Comparison of ENCODE assay signal across 1 cellular context in the genomic region with DNA sequence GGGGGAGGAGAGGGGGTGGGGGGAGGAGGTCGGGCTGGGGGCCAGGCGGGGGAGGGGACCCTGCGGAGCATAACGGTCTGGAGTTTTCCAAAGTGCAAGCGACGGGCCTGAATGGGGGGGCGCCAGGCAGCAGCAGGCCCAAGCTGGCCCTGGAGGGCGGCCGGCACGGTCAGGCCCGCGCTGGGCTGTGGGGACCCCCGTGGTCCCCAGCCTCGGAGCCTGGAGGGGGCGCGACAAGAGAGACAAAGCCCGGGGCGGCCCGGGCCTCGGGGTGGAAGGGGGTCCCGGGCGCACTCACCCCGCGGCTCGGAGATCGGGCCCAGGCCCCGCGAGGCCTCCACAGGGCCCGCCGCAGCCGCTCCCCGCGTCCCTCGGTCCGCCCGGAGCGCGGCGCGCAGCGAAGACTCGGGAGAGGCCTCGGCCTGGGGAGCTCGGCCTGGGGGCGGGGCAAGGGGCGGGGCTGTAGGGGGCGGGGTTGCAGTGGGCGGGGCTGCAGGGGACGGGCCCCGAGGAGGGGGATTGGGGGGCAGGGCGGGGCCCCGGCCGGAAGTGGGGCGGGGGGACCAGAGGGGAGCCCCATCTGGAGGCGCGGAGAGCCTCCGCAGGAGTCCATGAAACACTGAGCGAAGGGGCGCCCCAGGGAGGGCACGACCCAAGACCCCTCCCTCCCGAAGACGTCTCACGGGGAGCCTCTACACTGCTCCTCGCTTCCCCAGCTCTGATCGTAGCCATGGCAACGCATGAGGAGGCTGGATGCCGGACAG.
A peak's percentile ranks its signal among the peaks of the same experiment; 100 is the strongest.
TF ChIP-seq lines count a peak whose summit lies in the region.

No MANE protein-coding gene starts in this region.

TF ChIP-seq in K562, 482 proteins besides CTCF, POLR2A, EP300 and RAD21 (continued from another document and continues in another):
- no peak for TF ChIP-seq PYGO2 (tag; IDR thresholded peaks at IDR 0.05)
- TF ChIP-seq, protein P1, sequence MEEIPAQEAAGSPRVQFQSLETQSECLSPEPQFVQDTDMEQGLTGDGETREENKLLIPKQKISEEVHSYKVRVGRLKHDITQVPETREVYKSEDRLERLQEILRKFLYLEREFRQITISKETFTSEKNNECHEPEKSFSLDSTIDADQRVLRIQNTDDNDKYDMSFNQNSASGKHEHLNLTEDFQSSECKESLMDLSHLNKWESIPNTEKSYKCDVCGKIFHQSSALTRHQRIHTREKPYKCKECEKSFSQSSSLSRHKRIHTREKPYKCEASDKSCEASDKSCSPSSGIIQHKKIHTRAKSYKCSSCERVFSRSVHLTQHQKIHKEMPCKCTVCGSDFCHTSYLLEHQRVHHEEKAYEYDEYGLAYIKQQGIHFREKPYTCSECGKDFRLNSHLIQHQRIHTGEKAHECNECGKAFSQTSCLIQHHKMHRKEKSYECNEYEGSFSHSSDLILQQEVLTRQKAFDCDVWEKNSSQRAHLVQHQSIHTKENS (CRISPR knock-in tag; IDR thresholded peaks at IDR 0.05): no peak
- no peak for TF ChIP-seq ZNF76 (CRISPR knock-in tag; IDR thresholded peaks at IDR 0.05; ENCODE audit: borderline replicate concordance)
- TF ChIP-seq STAG1 (CRISPR knock-in tag; IDR thresholded peaks at IDR 0.05; ENCODE audit: borderline replicate concordance): no peak
- TF ChIP-seq NFYB (IDR thresholded peaks at IDR 0.05; ENCODE audit: extremely low read depth, insufficient read length): no peak
- TF ChIP-seq NFE2 (IDR thresholded peaks at IDR 0.05; ENCODE audit: low read depth): no peak
- TF ChIP-seq CBX3 (IDR thresholded peaks at IDR 0.05; ENCODE audit: borderline replicate concordance in 1 of 2, low read length in 2 of 2): no peak
- TF ChIP-seq, protein P2, sequence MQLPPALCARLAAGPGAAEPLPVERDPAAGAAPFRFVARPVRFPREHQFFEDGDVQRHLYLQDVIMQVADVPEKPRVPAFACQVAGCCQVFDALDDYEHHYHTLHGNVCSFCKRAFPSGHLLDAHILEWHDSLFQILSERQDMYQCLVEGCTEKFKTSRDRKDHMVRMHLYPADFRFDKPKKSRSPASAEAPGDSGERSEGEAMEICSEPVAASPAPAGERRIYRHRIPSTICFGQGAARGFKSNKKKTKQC (CRISPR knock-in tag; IDR thresholded peaks at IDR 0.05): no peak; the same call in 1 of the 2 replicates
- no peak for TF ChIP-seq ZNF778 (CRISPR knock-in tag; IDR thresholded peaks at IDR 0.05)
- TF ChIP-seq, protein P3, sequence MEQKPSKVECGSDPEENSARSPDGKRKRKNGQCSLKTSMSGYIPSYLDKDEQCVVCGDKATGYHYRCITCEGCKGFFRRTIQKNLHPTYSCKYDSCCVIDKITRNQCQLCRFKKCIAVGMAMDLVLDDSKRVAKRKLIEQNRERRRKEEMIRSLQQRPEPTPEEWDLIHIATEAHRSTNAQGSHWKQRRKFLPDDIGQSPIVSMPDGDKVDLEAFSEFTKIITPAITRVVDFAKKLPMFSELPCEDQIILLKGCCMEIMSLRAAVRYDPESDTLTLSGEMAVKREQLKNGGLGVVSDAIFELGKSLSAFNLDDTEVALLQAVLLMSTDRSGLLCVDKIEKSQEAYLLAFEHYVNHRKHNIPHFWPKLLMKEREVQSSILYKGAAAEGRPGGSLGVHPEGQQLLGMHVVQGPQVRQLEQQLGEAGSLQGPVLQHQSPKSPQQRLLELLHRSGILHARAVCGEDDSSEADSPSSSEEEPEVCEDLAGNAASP (IDR thresholded peaks at IDR 0.05): no peak
- 0 out of 2 replicates have a peak, but pooled peaks have one; percentile 17 for TF ChIP-seq ESRRA (IDR thresholded peaks at IDR 0.05; ENCODE audit: borderline replicate concordance, low read depth)
- peak; percentile 74; the same call in 1 of the 2 replicates for TF ChIP-seq GATAD2B (IDR thresholded peaks at IDR 0.05; ENCODE audit: borderline replicate concordance)
- TF ChIP-seq TCF3 (CRISPR knock-in tag; IDR thresholded peaks at IDR 0.05): no peak
- TF ChIP-seq ZC3H11A (IDR thresholded peaks at IDR 0.05; ENCODE audit: low read depth, low read length): no peak
- peak; percentile 93 for TF ChIP-seq RFX1 (IDR thresholded peaks at IDR 0.05)
- no peak for TF ChIP-seq HDGF (IDR thresholded peaks at IDR 0.05)
- TF ChIP-seq, protein P4, sequence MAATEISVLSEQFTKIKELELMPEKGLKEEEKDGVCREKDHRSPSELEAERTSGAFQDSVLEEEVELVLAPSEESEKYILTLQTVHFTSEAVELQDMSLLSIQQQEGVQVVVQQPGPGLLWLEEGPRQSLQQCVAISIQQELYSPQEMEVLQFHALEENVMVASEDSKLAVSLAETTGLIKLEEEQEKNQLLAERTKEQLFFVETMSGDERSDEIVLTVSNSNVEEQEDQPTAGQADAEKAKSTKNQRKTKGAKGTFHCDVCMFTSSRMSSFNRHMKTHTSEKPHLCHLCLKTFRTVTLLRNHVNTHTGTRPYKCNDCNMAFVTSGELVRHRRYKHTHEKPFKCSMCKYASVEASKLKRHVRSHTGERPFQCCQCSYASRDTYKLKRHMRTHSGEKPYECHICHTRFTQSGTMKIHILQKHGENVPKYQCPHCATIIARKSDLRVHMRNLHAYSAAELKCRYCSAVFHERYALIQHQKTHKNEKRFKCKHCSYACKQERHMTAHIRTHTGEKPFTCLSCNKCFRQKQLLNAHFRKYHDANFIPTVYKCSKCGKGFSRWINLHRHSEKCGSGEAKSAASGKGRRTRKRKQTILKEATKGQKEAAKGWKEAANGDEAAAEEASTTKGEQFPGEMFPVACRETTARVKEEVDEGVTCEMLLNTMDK (IDR thresholded peaks at IDR 0.05; ENCODE audit: borderline replicate concordance, insufficient read depth, low read depth, low read length, poor library complexity, severe bottlenecking): no peak
- TF ChIP-seq ZNF695 (CRISPR knock-in tag; IDR thresholded peaks at IDR 0.05): no peak
- TF ChIP-seq NR3C1 (CRISPR knock-in tag; IDR thresholded peaks at IDR 0.05): no peak
- peak; percentile 43 for TF ChIP-seq RBBP5 (IDR thresholded peaks at IDR 0.05; ENCODE audit: borderline replicate concordance, insufficient read depth, low read length, poor library complexity, severe bottlenecking)
- no peak for TF ChIP-seq MEF2D (tag; conservative IDR thresholded peaks at IDR 0.05; ENCODE audit: low read depth)
- TF ChIP-seq NCOR1 (IDR thresholded peaks at IDR 0.05): no peak
- TF ChIP-seq PHF20 (IDR thresholded peaks at IDR 0.05; ENCODE audit: partially characterized antibody): no peak
- TF ChIP-seq HLTF (IDR thresholded peaks at IDR 0.05): no peak
- TF ChIP-seq, protein P5, sequence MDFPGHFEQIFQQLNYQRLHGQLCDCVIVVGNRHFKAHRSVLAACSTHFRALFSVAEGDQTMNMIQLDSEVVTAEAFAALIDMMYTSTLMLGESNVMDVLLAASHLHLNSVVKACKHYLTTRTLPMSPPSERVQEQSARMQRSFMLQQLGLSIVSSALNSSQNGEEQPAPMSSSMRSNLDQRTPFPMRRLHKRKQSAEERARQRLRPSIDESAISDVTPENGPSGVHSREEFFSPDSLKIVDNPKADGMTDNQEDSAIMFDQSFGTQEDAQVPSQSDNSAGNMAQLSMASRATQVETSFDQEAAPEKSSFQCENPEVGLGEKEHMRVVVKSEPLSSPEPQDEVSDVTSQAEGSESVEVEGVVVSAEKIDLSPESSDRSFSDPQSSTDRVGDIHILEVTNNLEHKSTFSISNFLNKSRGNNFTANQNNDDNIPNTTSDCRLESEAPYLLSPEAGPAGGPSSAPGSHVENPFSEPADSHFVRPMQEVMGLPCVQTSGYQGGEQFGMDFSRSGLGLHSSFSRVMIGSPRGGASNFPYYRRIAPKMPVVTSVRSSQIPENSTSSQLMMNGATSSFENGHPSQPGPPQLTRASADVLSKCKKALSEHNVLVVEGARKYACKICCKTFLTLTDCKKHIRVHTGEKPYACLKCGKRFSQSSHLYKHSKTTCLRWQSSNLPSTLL (IDR thresholded peaks at IDR 0.05): no peak
- no peak for TF ChIP-seq ZFP36 (IDR thresholded peaks at IDR 0.05; ENCODE audit: low read depth, low read length, partially characterized antibody)
- TF ChIP-seq TBP (optimal IDR thresholded peaks at IDR 0.05; ENCODE audit: low read depth, low read length): peak; percentile 46
- TF ChIP-seq, protein P6, sequence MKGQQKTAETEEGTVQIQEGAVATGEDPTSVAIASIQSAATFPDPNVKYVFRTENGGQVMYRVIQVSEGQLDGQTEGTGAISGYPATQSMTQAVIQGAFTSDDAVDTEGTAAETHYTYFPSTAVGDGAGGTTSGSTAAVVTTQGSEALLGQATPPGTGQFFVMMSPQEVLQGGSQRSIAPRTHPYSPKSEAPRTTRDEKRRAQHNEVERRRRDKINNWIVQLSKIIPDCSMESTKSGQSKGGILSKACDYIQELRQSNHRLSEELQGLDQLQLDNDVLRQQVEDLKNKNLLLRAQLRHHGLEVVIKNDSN (CRISPR knock-in tag; IDR thresholded peaks at IDR 0.05): no peak
- no peak for TF ChIP-seq HDAC1 (IDR thresholded peaks at IDR 0.05)
- TF ChIP-seq NFIC (IDR thresholded peaks at IDR 0.05): no peak
- TF ChIP-seq BMI1 (IDR thresholded peaks at IDR 0.05; ENCODE audit: low read length): peak; percentile 60; the same call in 1 of the 2 replicates
- TF ChIP-seq SREBF1 (IDR thresholded peaks at IDR 0.05; ENCODE audit: borderline replicate concordance, low read depth, low read length): no peak
- TF ChIP-seq, protein P7, sequence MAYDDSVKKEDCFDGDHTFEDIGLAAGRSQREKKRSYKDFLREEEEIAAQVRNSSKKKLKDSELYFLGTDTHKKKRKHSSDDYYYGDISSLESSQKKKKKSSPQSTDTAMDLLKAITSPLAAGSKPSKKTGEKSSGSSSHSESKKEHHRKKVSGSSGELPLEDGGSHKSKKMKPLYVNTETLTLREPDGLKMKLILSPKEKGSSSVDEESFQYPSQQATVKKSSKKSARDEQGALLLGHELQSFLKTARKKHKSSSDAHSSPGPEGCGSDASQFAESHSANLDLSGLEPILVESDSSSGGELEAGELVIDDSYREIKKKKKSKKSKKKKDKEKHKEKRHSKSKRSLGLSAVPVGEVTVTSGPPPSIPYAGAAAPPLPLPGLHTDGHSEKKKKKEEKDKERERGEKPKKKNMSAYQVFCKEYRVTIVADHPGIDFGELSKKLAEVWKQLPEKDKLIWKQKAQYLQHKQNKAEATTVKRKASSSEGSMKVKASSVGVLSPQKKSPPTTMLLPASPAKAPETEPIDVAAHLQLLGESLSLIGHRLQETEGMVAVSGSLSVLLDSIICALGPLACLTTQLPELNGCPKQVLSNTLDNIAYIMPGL (CRISPR knock-in tag; IDR thresholded peaks at IDR 0.05): no peak
- no peak for TF ChIP-seq SREBF2 (CRISPR knock-in tag; IDR thresholded peaks at IDR 0.05)
- TF ChIP-seq ZNF121 (CRISPR knock-in tag; conservative IDR thresholded peaks at IDR 0.05): no peak
- TF ChIP-seq POLR2AphosphoS5 (IDR thresholded peaks at IDR 0.05; ENCODE audit: control insufficient read depth, insufficient read depth, low read depth, low read length): peak; percentile 71
- TF ChIP-seq, protein P8, sequence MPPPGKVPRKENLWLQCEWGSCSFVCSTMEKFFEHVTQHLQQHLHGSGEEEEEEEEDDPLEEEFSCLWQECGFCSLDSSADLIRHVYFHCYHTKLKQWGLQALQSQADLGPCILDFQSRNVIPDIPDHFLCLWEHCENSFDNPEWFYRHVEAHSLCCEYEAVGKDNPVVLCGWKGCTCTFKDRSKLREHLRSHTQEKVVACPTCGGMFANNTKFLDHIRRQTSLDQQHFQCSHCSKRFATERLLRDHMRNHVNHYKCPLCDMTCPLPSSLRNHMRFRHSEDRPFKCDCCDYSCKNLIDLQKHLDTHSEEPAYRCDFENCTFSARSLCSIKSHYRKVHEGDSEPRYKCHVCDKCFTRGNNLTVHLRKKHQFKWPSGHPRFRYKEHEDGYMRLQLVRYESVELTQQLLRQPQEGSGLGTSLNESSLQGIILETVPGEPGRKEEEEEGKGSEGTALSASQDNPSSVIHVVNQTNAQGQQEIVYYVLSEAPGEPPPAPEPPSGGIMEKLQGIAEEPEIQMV (tag; conservative IDR thresholded peaks at IDR 0.05; ENCODE audit: low read depth): no peak
- no peak for TF ChIP-seq MCM7 (IDR thresholded peaks at IDR 0.05)
- TF ChIP-seq, protein P9, sequence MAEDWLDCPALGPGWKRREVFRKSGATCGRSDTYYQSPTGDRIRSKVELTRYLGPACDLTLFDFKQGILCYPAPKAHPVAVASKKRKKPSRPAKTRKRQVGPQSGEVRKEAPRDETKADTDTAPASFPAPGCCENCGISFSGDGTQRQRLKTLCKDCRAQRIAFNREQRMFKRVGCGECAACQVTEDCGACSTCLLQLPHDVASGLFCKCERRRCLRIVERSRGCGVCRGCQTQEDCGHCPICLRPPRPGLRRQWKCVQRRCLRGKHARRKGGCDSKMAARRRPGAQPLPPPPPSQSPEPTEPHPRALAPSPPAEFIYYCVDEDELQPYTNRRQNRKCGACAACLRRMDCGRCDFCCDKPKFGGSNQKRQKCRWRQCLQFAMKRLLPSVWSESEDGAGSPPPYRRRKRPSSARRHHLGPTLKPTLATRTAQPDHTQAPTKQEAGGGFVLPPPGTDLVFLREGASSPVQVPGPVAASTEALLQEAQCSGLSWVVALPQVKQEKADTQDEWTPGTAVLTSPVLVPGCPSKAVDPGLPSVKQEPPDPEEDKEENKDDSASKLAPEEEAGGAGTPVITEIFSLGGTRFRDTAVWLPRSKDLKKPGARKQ (CRISPR knock-in tag; IDR thresholded peaks at IDR 0.05): no peak
- TF ChIP-seq RBM15 (IDR thresholded peaks at IDR 0.05; ENCODE audit: insufficient read depth, low read length): no peak
- no peak for TF ChIP-seq SAP30 (IDR thresholded peaks at IDR 0.05; ENCODE audit: borderline replicate concordance, insufficient read depth, low read depth, low read length, poor library complexity, severe bottlenecking)
- TF ChIP-seq, protein P10, sequence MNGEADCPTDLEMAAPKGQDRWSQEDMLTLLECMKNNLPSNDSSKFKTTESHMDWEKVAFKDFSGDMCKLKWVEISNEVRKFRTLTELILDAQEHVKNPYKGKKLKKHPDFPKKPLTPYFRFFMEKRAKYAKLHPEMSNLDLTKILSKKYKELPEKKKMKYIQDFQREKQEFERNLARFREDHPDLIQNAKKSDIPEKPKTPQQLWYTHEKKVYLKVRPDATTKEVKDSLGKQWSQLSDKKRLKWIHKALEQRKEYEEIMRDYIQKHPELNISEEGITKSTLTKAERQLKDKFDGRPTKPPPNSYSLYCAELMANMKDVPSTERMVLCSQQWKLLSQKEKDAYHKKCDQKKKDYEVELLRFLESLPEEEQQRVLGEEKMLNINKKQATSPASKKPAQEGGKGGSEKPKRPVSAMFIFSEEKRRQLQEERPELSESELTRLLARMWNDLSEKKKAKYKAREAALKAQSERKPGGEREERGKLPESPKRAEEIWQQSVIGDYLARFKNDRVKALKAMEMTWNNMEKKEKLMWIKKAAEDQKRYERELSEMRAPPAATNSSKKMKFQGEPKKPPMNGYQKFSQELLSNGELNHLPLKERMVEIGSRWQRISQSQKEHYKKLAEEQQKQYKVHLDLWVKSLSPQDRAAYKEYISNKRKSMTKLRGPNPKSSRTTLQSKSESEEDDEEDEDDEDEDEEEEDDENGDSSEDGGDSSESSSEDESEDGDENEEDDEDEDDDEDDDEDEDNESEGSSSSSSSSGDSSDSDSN (IDR thresholded peaks at IDR 0.05; ENCODE audit: borderline replicate concordance in 1 of 2, low read depth in 2 of 2, low read length in 2 of 2): peak in 1 of 2 experiments; percentile 96; a peak in 2 of 4 replicates
- TF ChIP-seq ZBTB7A (IDR thresholded peaks at IDR 0.05; ENCODE audit: borderline replicate concordance, control insufficient read depth, low read depth, low read length): peak; percentile 21; the same call in 1 of the 2 replicates
